ENCODE assay signal across 22 cellular contexts in the genomic region with DNA sequence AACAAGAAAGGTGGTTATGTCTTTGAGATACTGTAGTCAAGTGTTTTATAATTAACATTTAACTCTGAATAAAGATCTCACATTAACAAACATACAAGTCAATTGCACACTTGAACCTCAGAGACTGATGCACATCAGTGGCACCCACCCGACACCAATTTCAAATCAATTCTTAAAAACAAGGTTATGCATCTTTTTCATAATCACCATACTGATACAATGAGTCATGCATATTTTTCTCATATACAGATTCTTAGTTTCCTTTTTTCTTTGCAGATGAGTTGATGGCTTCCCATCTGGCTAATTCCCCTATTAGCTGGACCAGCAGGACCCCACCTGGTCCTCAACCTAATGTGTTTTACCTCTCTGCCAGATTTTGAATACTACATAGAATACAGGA.
DNase-seq lines count a peak whose midpoint lies in the region; ATAC-seq and TF ChIP-seq lines count a peak whose summit lies in the region.
"Had no signal": no experiment of that assay in that cellular context is flagged by ENCODE, and none has a peak within 500 bp of the region (broad histone marks: within the 10 kb centered on the region; RNA-seq: fewer than 3 reads in every experiment).

No MANE protein-coding gene starts in this region.

- H3K27ac ChIP-seq in fibroblast of lung (ENCODE audit: insufficient read depth, low read length), result no peak overlapping the region
- H3K27ac ChIP-seq in mesendoderm (ENCODE audit: low read depth, low read length), result no peak overlapping the region
- no peak overlapping the region for H3K27ac ChIP-seq in GM23338 (ENCODE audit: low read depth)
- H3K27ac ChIP-seq: pancreas, Peyer's patch had no signal

- TF ChIP-seq CTCF in fibroblast of lung (conservative IDR thresholded peaks at IDR 0.05 in 1 of 2, IDR thresholded peaks at IDR 0.05 in 1 of 2; ENCODE audit: low read depth in 1 of 2, low read length in 2 of 2) (no peak), GM23338 (conservative IDR thresholded peaks at IDR 0.05; ENCODE audit: low read depth in 2 of 2) (no peak)

- peaks cover 2% of the 10 kb centered on the region for H3K4me1 ChIP-seq in fibroblast of lung (ENCODE audit: control insufficient read depth, extremely low read depth, insufficient read depth, low read length)
- H3K4me1 ChIP-seq in mesendoderm (ENCODE audit: control insufficient read depth, low read depth, low read length), result no peaks in the 10 kb centered on the region
- no peaks in the 10 kb centered on the region for H3K4me1 ChIP-seq in GM23338 (ENCODE audit: insufficient read depth)
- H3K4me1 ChIP-seq: pancreas, Peyer's patch had no signal

- CTCF ChIA-PET in activated CD4-positive, alpha-beta T cell treated with anti-CD3 and anti-CD28 coated beads, Interleukin-2, amount 10 ng/mL, durations not matched to agents 7 days and 5 days (lab: Charles Lee), result interaction anchor here (1.0 kb wide), 1 partner anchor 463 kb away, joined by 3 read pairs; no protein-coding TSS in a partner anchor

- no peaks in the 10 kb centered on the region for H3K27me3 ChIP-seq in fibroblast of lung (ENCODE audit: control insufficient read depth, insufficient read depth, low read length)
- no peaks in the 10 kb centered on the region for H3K27me3 ChIP-seq in mesendoderm (ENCODE audit: insufficient read depth, low read length, poor library complexity)
- H3K27me3 ChIP-seq in GM23338 (ENCODE audit: insufficient read depth), result no peaks in the 10 kb centered on the region
- H3K27me3 ChIP-seq: pancreas, Peyer's patch, SJCRH30 had no signal

- no peaks in the 10 kb centered on the region for H3K79me2 ChIP-seq in fibroblast of lung (ENCODE audit: control insufficient read depth, insufficient read depth, low read length)
- no peaks in the 10 kb centered on the region for H3K79me2 ChIP-seq in mesendoderm (ENCODE audit: control insufficient read depth, insufficient read depth, low read length)
- H3K79me2 ChIP-seq in GM23338 (replicated peaks; ENCODE audit: insufficient read depth), result no peaks in the 10 kb centered on the region

- H3K79me1 ChIP-seq in mesendoderm (ENCODE audit: low read length), result no peaks in the 10 kb centered on the region

- no peak overlapping the region for H2AFZ ChIP-seq in fibroblast of lung (ENCODE audit: low read length)
- H2AFZ ChIP-seq in GM23338, result no peak overlapping the region

- H3F3A ChIP-seq in GM23338 (replicated peaks; ENCODE audit: low read depth), result no peaks in the 10 kb centered on the region

- H3K4me1 Mint-ChIP-seq in activated CD4-positive, alpha-beta T cell treated with anti-CD3 and anti-CD28 coated beads, Interleukin-2, amount 10 ng/mL, durations not matched to agents 7 days and 5 days, result peaks cover 40% of the 10 kb centered on the region
- H3K4me1 Mint-ChIP-seq in T-helper 17 cell (peaks cover 18% of the 10 kb centered on the region), GM23338 (no peaks in the 10 kb centered on the region)

- H3K4me3 ChIP-seq in fibroblast of lung (replicated peaks in 1 of 4; ENCODE audit: control extremely low read depth in 1 of 4, insufficient read depth in 1 of 4, low read depth in 3 of 4, low read length in 4 of 4) (no peak overlapping the region), mesendoderm (ENCODE audit: low read length) (no peak overlapping the region), GM23338 (no peak overlapping the region)
- H3K4me3 ChIP-seq: pancreas, Peyer's patch, SJCRH30 had no signal

- H2BK120ac ChIP-seq in mesendoderm (ENCODE audit: low read depth, low read length), result no peak overlapping the region

- no peak overlapping the region for H3K9ac ChIP-seq in fibroblast of lung (ENCODE audit: insufficient read depth, low read length)
- no peak overlapping the region for H3K9ac ChIP-seq in mesendoderm (ENCODE audit: low read length)

- no peaks in the 10 kb centered on the region for H4K20me1 ChIP-seq in fibroblast of lung (ENCODE audit: control insufficient read depth, extremely low read depth, insufficient read depth, low read length)
- H4K20me1 ChIP-seq in GM23338 (replicated peaks; ENCODE audit: insufficient read depth), result no peaks in the 10 kb centered on the region

- peaks cover 5% of the 10 kb centered on the region for H3K36me3 Mint-ChIP-seq in activated CD4-positive, alpha-beta T cell treated with anti-CD3 and anti-CD28 coated beads, Interleukin-2, amount 10 ng/mL, durations not matched to agents 7 days and 5 days (ENCODE audit: low read depth)
- no peaks in the 10 kb centered on the region for H3K36me3 Mint-ChIP-seq in T-helper 17 cell (ENCODE audit: low read depth)
- H3K36me3 Mint-ChIP-seq in GM23338 (ENCODE audit: low read depth), result no peaks in the 10 kb centered on the region
- H3K36me3 Mint-ChIP-seq: type B pancreatic cell had no signal

- H3K9me3 Mint-ChIP-seq in activated CD4-positive, alpha-beta T cell treated with anti-CD3 and anti-CD28 coated beads, Interleukin-2, amount 10 ng/mL, durations not matched to agents 7 days and 5 days, result peaks cover 3% of the 10 kb centered on the region
- no peaks in the 10 kb centered on the region for H3K9me3 Mint-ChIP-seq in GM23338
- H3K9me3 Mint-ChIP-seq: nephron progenitor cell, type B pancreatic cell had no signal

- WGBS in mesendoderm (ENCODE audit: extremely low coverage, insufficient coverage, low lambda C conversion rate), result no CpG with 5 or more reads among the region's 1 CpG

- no peak overlapping the region for H2AK5ac ChIP-seq in mesendoderm (ENCODE audit: low read length)

- no peak overlapping the region for H2BK5ac ChIP-seq in mesendoderm (ENCODE audit: low read length)

- no peak overlapping the region for H2BK15ac ChIP-seq in mesendoderm (replicated peaks; ENCODE audit: low read depth)

- no peaks in the 10 kb centered on the region for H3K9me2 ChIP-seq in GM23338 (ENCODE audit: insufficient read depth)

- no peaks in the 10 kb centered on the region for H3K36me3 ChIP-seq in fibroblast of lung (ENCODE audit: control insufficient read depth, insufficient read depth, low read length)
- no peaks in the 10 kb centered on the region for H3K36me3 ChIP-seq in mesendoderm (ENCODE audit: control insufficient read depth, insufficient read depth, low read length)
- H3K36me3 ChIP-seq in GM23338 (ENCODE audit: insufficient read depth), result no peaks in the 10 kb centered on the region
- H3K36me3 ChIP-seq: pancreas, Peyer's patch, SJCRH30 had no signal

- H4K8ac ChIP-seq in mesendoderm (ENCODE audit: low read depth, low read length), result no peak overlapping the region

- H3K4ac ChIP-seq in mesendoderm (ENCODE audit: low read depth, low read length), result no peak overlapping the region

- peaks cover under 1% of the 10 kb centered on the region for H3K27me3 Mint-ChIP-seq in activated CD4-positive, alpha-beta T cell treated with anti-CD3 and anti-CD28 coated beads, Interleukin-2, amount 10 ng/mL, durations not matched to agents 7 days and 5 days
- no peaks in the 10 kb centered on the region for H3K27me3 Mint-ChIP-seq in T-helper 17 cell
- peaks cover 3% of the 10 kb centered on the region for H3K27me3 Mint-ChIP-seq in GM23338 (ENCODE audit: insufficient read depth, low read depth, poor library complexity)
- H3K27me3 Mint-ChIP-seq: dendritic cell treated with granulocyte-macrophage colony-stimulating factor and Interleukin-4, amounts not matched to agents 40 ng/mL and 50 ng/mL, for 4 days; type B pancreatic cell had no signal

- H3K56ac ChIP-seq in mesendoderm (ENCODE audit: low read length), result no peak overlapping the region

- ATAC-seq in T-helper 17 cell (no peak), GM23338 (no peak)
- ATAC-seq: left lobe of liver, pancreas, right cardiac atrium had no signal

- no peak overlapping the region for H3K23ac ChIP-seq in mesendoderm (ENCODE audit: low read length)

- POLR2A ChIA-PET in activated CD4-positive, alpha-beta T cell treated with anti-CD3 and anti-CD28 coated beads, Interleukin-2, amount 10 ng/mL, durations not matched to agents 7 days and 5 days (lab: Charles Lee), result no interaction called here

- H3K4me3 Mint-ChIP-seq in activated CD4-positive, alpha-beta T cell treated with anti-CD3 and anti-CD28 coated beads, Interleukin-2, amount 10 ng/mL, durations not matched to agents 7 days and 5 days, result peak overlapping the region; percentile 23
- no peak overlapping the region for H3K4me3 Mint-ChIP-seq in T-helper 17 cell
- H3K4me3 Mint-ChIP-seq in GM23338, result no peak overlapping the region
- H3K4me3 Mint-ChIP-seq: dendritic cell treated with granulocyte-macrophage colony-stimulating factor and Interleukin-4, amounts not matched to agents 40 ng/mL and 50 ng/mL, for 4 days; nephron progenitor cell; type B pancreatic cell had no signal

- no peak overlapping the region for H3K18ac ChIP-seq in mesendoderm (ENCODE audit: low read length)

- no peak overlapping the region for H4K5ac ChIP-seq in mesendoderm (ENCODE audit: low read length)

- H3K9me3 ChIP-seq in T-helper 17 cell (ENCODE audit: control insufficient read depth, low read length, poor library complexity, severe bottlenecking) (no peaks in the 10 kb centered on the region), fibroblast of lung (ENCODE audit: control insufficient read depth, insufficient read depth, low read depth, low read length) (no peaks in the 10 kb centered on the region)
- H3K9me3 ChIP-seq: pancreas, Peyer's patch, SJCRH30 had no signal

- peak overlapping the region; percentile 71 for H3K27ac Mint-ChIP-seq in activated CD4-positive, alpha-beta T cell treated with anti-CD3 and anti-CD28 coated beads, Interleukin-2, amount 10 ng/mL, durations not matched to agents 7 days and 5 days
- H3K27ac Mint-ChIP-seq in T-helper 17 cell, result peak overlapping the region; percentile 45
- H3K27ac Mint-ChIP-seq in GM23338, result no peak overlapping the region
- H3K27ac Mint-ChIP-seq: dendritic cell treated with granulocyte-macrophage colony-stimulating factor and Interleukin-4, amounts not matched to agents 40 ng/mL and 50 ng/mL, for 4 days; type B pancreatic cell had no signal

- H3K4me2 ChIP-seq in fibroblast of lung (ENCODE audit: extremely low read depth, insufficient read depth, low read length) (peak overlapping the region; percentile 9), mesendoderm (ENCODE audit: low read length) (no peak overlapping the region), GM23338 (no peak overlapping the region)

- no peak for DNase-seq in activated CD4-positive, alpha-beta T cell treated with anti-CD3 and anti-CD28 coated beads, Interleukin-2, amount 10 ng/mL, durations not matched to agents 7 days and 5 days
- no peak for DNase-seq in activated CD4-positive, alpha-beta T cell treated with anti-CD3 and anti-CD28 coated beads, Interleukin-2, amount 50 U/mL, for 48 hours
- DNase-seq in EL, result peak; percentile 45
- no peak for DNase-seq in T-helper 17 cell
- peak in 1 of 2 donors; percentile 23 for DNase-seq in fibroblast of lung (ENCODE audit: low read depth in 2 of 2)
- no peak for DNase-seq in mesendoderm
- DNase-seq in GM23338 (ENCODE audit: low spot score), result no peak
- no peak for DNase-seq in NCI-H2107 treated with DMSO at 0.1 percent for 48 hours (lab: John Stamatoyannopoulos, UW; ENCODE audit: unreplicated experiment)
- DNase-seq: amygdala, glutamatergic neuron, GOT3, Kasumi-1, NCI-H2081, NCI-H446, nephron progenitor cell, pancreas, Peyer's patch, right cardiac atrium, SJCRH30 had no signal

TF ChIP-seq in GM23338, 12 proteins besides CTCF, POLR2A, EP300 and RAD21 (continues in another document):
- no peak for TF ChIP-seq STAT1 (IDR thresholded peaks at IDR 0.05; ENCODE audit: unreplicated experiment)
